ENCODE assay signal across 28 cellular contexts in genomic region chr3:10331320-10331719, GRCh38. TPM values are rescaled to one million over a fixed set of nuclear protein-coding genes. Genes with fewer than 3 reads are reported as not detected.
"Had no signal": no experiment of that assay in that cellular context is flagged by ENCODE, and none has a peak within 500 bp of the region (broad histone marks: within the 10 kb centered on the region; RNA-seq: fewer than 3 reads in every experiment).

No MANE protein-coding gene starts in this region.

- DNase-seq: colonic mucosa; cortex of kidney; effector CD8-positive, alpha-beta T cell; effector memory CD8-positive, alpha-beta T cell; endodermal cell; erythroblast; esophagus squamous epithelium; foreskin fibroblast; foreskin melanocyte; gastrocnemius medialis; glutamatergic neuron; head of caudate nucleus; heart right ventricle; hippocampal formation; kidney glomerular epithelial cell; left colon; left ventricle myocardium inferior; lower lobe of right lung; mesenchymal stem cell; mucosa of descending colon; naive B cell had no signal

- H3K9me3 ChIP-seq: colonic mucosa, esophagus squamous epithelium, gastrocnemius medialis, heart right ventricle, left ventricle myocardium inferior, lower lobe of right lung, mucosa of descending colon had no signal

- H3K36me3 ChIP-seq: colonic mucosa, esophagus squamous epithelium, gastrocnemius medialis, heart right ventricle, left ventricle myocardium inferior, lower lobe of right lung had no signal

- H3K4me1 ChIP-seq: colonic mucosa, esophagus squamous epithelium, heart right ventricle, left ventricle myocardium inferior, lower lobe of right lung had no signal

- H3K27me3 ChIP-seq: colonic mucosa, gastrocnemius medialis had no signal

- H3K4me3 ChIP-seq: colonic mucosa, esophagus squamous epithelium, gastrocnemius medialis, heart right ventricle, left ventricle myocardium inferior, lower lobe of right lung, mucosa of descending colon had no signal

- H3K27ac ChIP-seq: colonic mucosa, epithelial cell of prostate, esophagus squamous epithelium, gastrocnemius medialis, heart right ventricle, left ventricle myocardium inferior, lower lobe of right lung had no signal

- FAIRE-seq: endometrium, islet of Langerhans, keratinocyte had no signal

RNA-seq across cellular contexts. Expression of gene GHRL, which starts 38.6 kb away (rescaled TPM):
- total RNA-seq: endodermal cell, gastrocnemius medialis, glomerular endothelial cell, lower leg skin, myocyte had no signal
- polyA plus RNA-seq: keratinocyte had no signal
